ENCODE assay signal across 8 cellular contexts in the genomic region with DNA sequence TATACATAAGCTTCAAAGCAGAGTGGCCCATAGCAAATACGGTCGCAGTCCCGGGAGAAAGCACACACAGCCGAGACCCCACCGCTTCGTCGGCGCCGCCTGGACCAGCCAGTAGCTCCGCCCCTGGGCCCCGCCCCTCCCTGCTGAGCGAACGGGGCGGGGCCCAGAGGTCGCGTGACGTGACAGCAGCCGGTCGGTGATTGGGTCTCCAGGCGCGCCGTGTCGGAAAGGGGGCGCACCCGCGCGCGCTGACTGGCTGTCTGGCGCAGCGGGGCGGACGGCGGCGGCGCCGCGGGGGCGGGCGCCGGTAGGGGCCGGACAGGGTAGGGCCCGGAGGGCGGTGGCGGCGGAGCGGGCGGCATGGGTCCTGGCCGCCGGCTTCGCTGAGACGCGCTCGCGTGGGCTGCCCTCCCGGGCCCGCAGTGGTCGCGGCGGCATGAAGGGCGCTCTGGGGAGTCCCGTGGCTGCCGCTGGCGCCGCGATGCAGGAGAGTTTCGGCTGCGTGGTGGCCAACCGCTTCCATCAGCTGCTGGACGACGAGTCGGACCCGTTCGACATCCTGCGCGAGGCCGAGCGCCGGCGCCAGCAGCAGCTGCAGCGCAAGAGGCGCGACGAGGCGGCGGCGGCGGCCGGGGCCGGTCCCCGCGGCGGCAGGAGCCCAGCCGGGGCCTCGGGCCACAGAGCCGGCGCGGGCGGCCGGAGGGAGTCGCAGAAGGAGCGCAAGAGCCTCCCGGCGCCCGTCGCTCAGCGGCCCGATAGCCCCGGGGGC. TPM values are rescaled to one million over a fixed set of nuclear protein-coding genes. Genes with fewer than 3 reads are reported as not detected.
DNase-seq lines count a peak whose midpoint lies in the region; ATAC-seq and TF ChIP-seq lines count a peak whose summit lies in the region.

A gene with protein sequence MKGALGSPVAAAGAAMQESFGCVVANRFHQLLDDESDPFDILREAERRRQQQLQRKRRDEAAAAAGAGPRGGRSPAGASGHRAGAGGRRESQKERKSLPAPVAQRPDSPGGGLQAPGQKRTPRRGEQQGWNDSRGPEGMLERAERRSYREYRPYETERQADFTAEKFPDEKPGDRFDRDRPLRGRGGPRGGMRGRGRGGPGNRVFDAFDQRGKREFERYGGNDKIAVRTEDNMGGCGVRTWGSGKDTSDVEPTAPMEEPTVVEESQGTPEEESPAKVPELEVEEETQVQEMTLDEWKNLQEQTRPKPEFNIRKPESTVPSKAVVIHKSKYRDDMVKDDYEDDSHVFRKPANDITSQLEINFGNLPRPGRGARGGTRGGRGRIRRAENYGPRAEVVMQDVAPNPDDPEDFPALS (plus strand): TSS at position 326 of the 769 bp plus-strand sequence. CDS start 111 bp downstream, at position 437.

- H3K9me3 ChIP-seq in CD4-positive, alpha-beta T cell (ENCODE audit: control insufficient read depth, low read length), result no peaks in the 10 kb centered on the region

- intact Hi-C loops in CD4-positive, alpha-beta T cell (cut with DNase I, micrococcal nuclease), result loop anchor here (1.0 to 10.0 kb wide), 8 partner anchors 31 to 205 kb away; a partner anchor contains a TSS
- intact Hi-C loops in activated CD8-positive, alpha-beta T cell treated with anti-CD3 and anti-CD28 coated beads for 36 hours (cut with micrococcal nuclease), result loop anchor here (5.0 to 10.0 kb wide), 2 partner anchors 115 to 202 kb away; no protein-coding TSS in a partner anchor

- H3K27ac Mint-ChIP-seq in CD4-positive, alpha-beta T cell, result peak within 1 kb of the TSS; percentile 86
- peak within 1 kb of the TSS; percentile 81 for H3K27ac Mint-ChIP-seq in activated CD8-positive, alpha-beta T cell treated with anti-CD3 and anti-CD28 coated beads for 36 hours

- peaks cover 7% of the 10 kb centered on the region for H3K27me3 Mint-ChIP-seq in CD4-positive, alpha-beta T cell
- peaks cover 11% of the 10 kb centered on the region for H3K27me3 Mint-ChIP-seq in activated CD8-positive, alpha-beta T cell treated with anti-CD3 and anti-CD28 coated beads for 36 hours

- peaks cover 27% of the 10 kb centered on the region for H3K4me1 Mint-ChIP-seq in CD4-positive, alpha-beta T cell (ENCODE audit: low read depth)
- H3K4me1 Mint-ChIP-seq in activated CD8-positive, alpha-beta T cell treated with anti-CD3 and anti-CD28 coated beads for 36 hours (ENCODE audit: low read depth), result peaks cover 29% of the 10 kb centered on the region

- no peak for TF ChIP-seq CTCF in CD4-positive, alpha-beta T cell (IDR thresholded peaks at IDR 0.05)
- no peak for TF ChIP-seq CTCF in activated CD8-positive, alpha-beta T cell treated with anti-CD3 and anti-CD28 coated beads for 36 hours (IDR thresholded peaks at IDR 0.05)

- H3K9me3 Mint-ChIP-seq in CD4-positive, alpha-beta T cell, result no peaks in the 10 kb centered on the region
- no peaks in the 10 kb centered on the region for H3K9me3 Mint-ChIP-seq in activated CD8-positive, alpha-beta T cell treated with anti-CD3 and anti-CD28 coated beads for 36 hours

- ATAC-seq in CD4-positive, alpha-beta T cell (ENCODE audit: poor library complexity), result peak; percentile 90
- ATAC-seq in GM19455 (IDR thresholded peaks at IDR 0.05; ENCODE audit: unreplicated experiment), result peak; percentile 97
- ATAC-seq in activated CD8-positive, alpha-beta T cell treated with anti-CD3 and anti-CD28 coated beads for 36 hours, result peak; percentile 97

- POLR2A ChIA-PET in CD4-positive, alpha-beta T cell (lab: Charles Lee), result interaction anchor here (0.6 to 5.4 kb wide), 16 partner anchors 11 to 1534 kb away, joined by 3 to 66 read pairs (median 3); a partner anchor contains a TSS
- POLR2A ChIA-PET in activated CD8-positive, alpha-beta T cell treated with anti-CD3 and anti-CD28 coated beads for 36 hours (lab: Charles Lee), result interaction anchor here (0.6 to 2.3 kb wide), 6 partner anchors 10 to 182 kb away, joined by 3 to 6 read pairs (median 4); no protein-coding TSS in a partner anchor

- peak within 1 kb of the TSS; percentile 95 for H3K4me3 Mint-ChIP-seq in CD4-positive, alpha-beta T cell
- H3K4me3 Mint-ChIP-seq in activated CD8-positive, alpha-beta T cell treated with anti-CD3 and anti-CD28 coated beads for 36 hours, result peak within 1 kb of the TSS; percentile 87

- DNase-seq in CD4-positive, alpha-beta T cell, result peak; percentile 89 to 97 (median 94)
- peak; percentile 96 for DNase-seq in HK-2 (ENCODE audit: unreplicated experiment)
- peak; percentile 82 for DNase-seq in NCI-H82 treated with DMSO at 0.1 percent for 48 hours (lab: John Stamatoyannopoulos, UW; ENCODE audit: unreplicated experiment)
- DNase-seq in activated CD8-positive, alpha-beta T cell treated with anti-CD3 and anti-CD28 coated beads for 36 hours, result peak; percentile 97
- DNase-seq in ecto neural progenitor cell (ENCODE audit: low spot score), result peak; percentile 97
- DNase-seq in lung microvascular endothelial cell (ENCODE audit: low read depth in 2 of 2), result peak; percentile 95 to 97
- DNase-seq in stimulated activated CD4-positive, alpha-beta T cell treated with anti-CD3 and anti-CD28 coated beads, TNF-alpha, amount 100 ng/mL, for 4 hours (ENCODE audit: low read depth in 3 of 3), result peak; percentile 92 to 96 (median 94)

- H3K27me3 ChIP-seq in CD4-positive, alpha-beta T cell (ENCODE audit: control insufficient read depth, insufficient read depth, low read length), result no peaks in the 10 kb centered on the region

- peak within 1 kb of the TSS; percentile 17 for H3K27ac ChIP-seq in CD4-positive, alpha-beta T cell (ENCODE audit: low read depth, low read length)

- CTCF ChIA-PET in CD4-positive, alpha-beta T cell (lab: Charles Lee), result interaction anchor here (0.6 to 2.5 kb wide), 6 partner anchors 33 to 206 kb away, joined by 3 to 8 read pairs (median 4); a partner anchor contains a TSS
- CTCF ChIA-PET in activated CD8-positive, alpha-beta T cell treated with anti-CD3 and anti-CD28 coated beads for 36 hours (lab: Charles Lee), result interaction anchor here (0.7 to 3.2 kb wide), 6 partner anchors 8 to 949 kb away, joined by 3 to 25 read pairs (median 4); no protein-coding TSS in a partner anchor

- peaks cover 17% of the 10 kb centered on the region for H3K36me3 Mint-ChIP-seq in CD4-positive, alpha-beta T cell (ENCODE audit: low read depth)
- no peaks in the 10 kb centered on the region for H3K36me3 Mint-ChIP-seq in activated CD8-positive, alpha-beta T cell treated with anti-CD3 and anti-CD28 coated beads for 36 hours (ENCODE audit: low read depth)

RNA-seq across cellular contexts. Expression of the gene that starts here (rescaled TPM):
- 10 to 100 TPM; 29.7 to 31.7 TPM for total RNA-seq in CD4-positive, alpha-beta T cell
- 1 to 10 TPM; 7.0 to 8.3 TPM for total RNA-seq in activated CD8-positive, alpha-beta T cell treated with anti-CD3 and anti-CD28 coated beads for 36 hours
- total RNA-seq in lung microvascular endothelial cell, result 5.7 and 6.9 TPM in 2 replicates

Comparison
In these comparisons a context has a peak if more than half of its experiments do, and no peak if none do; other contexts are left out.
1. Peak in every context shown above with its lines: DNase-seq, ATAC-seq and H3K27ac ChIP-seq.